In the genomic region with DNA sequence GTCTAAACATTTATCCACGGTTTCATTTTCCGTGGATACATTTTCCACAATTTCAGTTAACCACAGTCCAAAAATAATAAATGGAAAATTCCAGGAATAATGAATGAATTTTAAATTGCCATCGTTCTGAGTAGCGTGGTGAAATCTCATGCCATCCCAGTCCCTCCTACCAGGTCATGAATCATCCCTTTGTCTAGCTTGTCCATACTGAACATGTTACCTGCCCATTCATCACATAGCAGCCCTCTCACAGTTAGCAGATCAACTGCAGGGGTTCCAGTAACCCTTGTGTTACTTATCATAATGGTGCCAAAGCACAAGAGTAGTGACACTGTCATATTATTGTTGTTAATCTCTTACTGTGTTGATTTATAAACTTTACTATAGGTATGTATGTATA, we compare ENCODE assay signal across 16 cellular contexts.
"Had no signal": no experiment of that assay in that cellular context is flagged by ENCODE, and none has a peak within 500 bp of the region (broad histone marks: within the 10 kb centered on the region; RNA-seq: fewer than 3 reads in every experiment).

No MANE protein-coding gene starts in this region.

- H3K27me3 ChIP-seq: colonic mucosa, gastroesophageal sphincter, neural progenitor cell, ovary, suprapubic skin, upper lobe of left lung had no signal

- H3K4me2 ChIP-seq: neural progenitor cell had no signal

- H3K27ac Mint-ChIP-seq: neural progenitor cell; stimulated activated naive CD8-positive, alpha-beta T cell treated with anti-CD3 and anti-CD28 coated beads, Interleukin-15, Interleukin-2, amounts not matched to agents 100 ng/mL and 50 ng/mL, for 24 hours had no signal

- ATAC-seq: gastroesophageal sphincter, sciatic nerve had no signal

- H3K4me1 ChIP-seq: colonic mucosa, neural progenitor cell had no signal

- DNase-seq: activated CD4-positive, alpha-beta T cell treated with anti-CD3 and anti-CD28 coated beads for 1 hour; activated CD4-positive, alpha-beta T cell treated with anti-CD3 and anti-CD28 coated beads, Interleukin-2, amount 50 U/mL, for 4 hours; activated naive CD4-positive, alpha-beta T cell treated with anti-CD3 and anti-CD28 coated beads, Interleukin-2, amount 50 U/mL, for 16 hours; activated T-cell treated with anti-CD3 and anti-CD28 coated beads for 4 hours; caudate nucleus; colonic mucosa; effector CD8-positive, alpha-beta T cell; naive B cell; ovary; T-helper 9 cell; upper lobe of left lung had no signal

- H3K9me3 ChIP-seq: colonic mucosa, gastroesophageal sphincter, ovary, suprapubic skin, upper lobe of left lung had no signal

- H3K9ac ChIP-seq: neural progenitor cell had no signal

- H3K36me3 ChIP-seq: colonic mucosa, gastroesophageal sphincter, neural progenitor cell, ovary, suprapubic skin, upper lobe of left lung had no signal

- H3K27ac ChIP-seq: colonic mucosa, gastroesophageal sphincter, neural progenitor cell, ovary, suprapubic skin, upper lobe of left lung had no signal

- H3K4me1 Mint-ChIP-seq: neural progenitor cell had no signal

- H2AFZ ChIP-seq: neural progenitor cell had no signal

- H3K36me3 Mint-ChIP-seq: naive B cell had no signal

- H3K27me3 Mint-ChIP-seq: naive B cell; stimulated activated naive CD8-positive, alpha-beta T cell treated with anti-CD3 and anti-CD28 coated beads, Interleukin-15, Interleukin-2, amounts not matched to agents 100 ng/mL and 50 ng/mL, for 24 hours had no signal

- H3K4me3 ChIP-seq: colonic mucosa, gastroesophageal sphincter, neural progenitor cell, ovary, suprapubic skin, upper lobe of left lung had no signal

- H3K4me3 Mint-ChIP-seq: naive B cell; neural progenitor cell; stimulated activated naive CD8-positive, alpha-beta T cell treated with anti-CD3 and anti-CD28 coated beads, Interleukin-15, Interleukin-2, amounts not matched to agents 100 ng/mL and 50 ng/mL, for 24 hours had no signal
